ENCODE assay signal across 18 cellular contexts in the genomic region with DNA sequence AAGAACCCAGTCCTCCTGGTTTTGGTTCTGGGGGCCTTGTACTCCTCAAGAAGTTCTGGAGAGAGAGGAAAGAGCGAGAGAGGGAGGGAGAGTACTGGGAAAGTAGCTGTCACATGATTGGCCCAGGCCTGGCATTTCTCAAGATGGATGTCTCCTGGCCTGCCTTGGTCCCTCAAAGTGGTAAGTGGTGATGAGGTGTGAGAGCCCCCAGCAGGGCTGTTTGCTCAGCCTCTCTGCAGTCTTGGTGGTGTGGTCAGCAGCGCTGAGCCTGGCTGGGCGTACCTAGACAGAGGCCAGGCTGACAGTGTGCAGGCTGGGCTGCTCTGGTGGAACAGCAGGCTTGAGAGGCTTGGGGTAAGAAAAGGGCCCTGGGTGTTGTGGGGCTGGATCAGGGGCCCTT. TPM values are rescaled to one million over a fixed set of nuclear protein-coding genes. Genes with fewer than 3 reads are reported as not detected.
"Had no signal": no experiment of that assay in that cellular context is flagged by ENCODE, and none has a peak within 500 bp of the region (broad histone marks: within the 10 kb centered on the region; RNA-seq: fewer than 3 reads in every experiment).

No MANE protein-coding gene starts in this region.

- DNase-seq: activated CD4-positive, alpha-beta memory T cell treated with anti-CD3 and anti-CD28 coated beads for 36 hours; activated CD4-positive, alpha-beta T cell treated with anti-CD3 and anti-CD28 coated beads for 1 hour; activated gamma-delta T cell; activated naive CD8-positive, alpha-beta T cell treated with anti-CD3 and anti-CD28 coated beads for 36 hours; activated T-cell treated with anti-CD3 and anti-CD28 coated beads, Interleukin-2, amount 50 U/mL, for 4 hours; effector CD8-positive, alpha-beta T cell; stimulated activated CD4-positive, alpha-beta T cell treated with anti-CD3 and anti-CD28 coated beads, Interleukin-2, amount 100 ng/mL, for 24 hours; stimulated activated naive CD4-positive, alpha-beta T cell; T-cell; T1000 had no signal

- H3K4me3 Mint-ChIP-seq: activated CD4-positive, alpha-beta memory T cell treated with anti-CD3 and anti-CD28 coated beads for 36 hours; activated naive CD8-positive, alpha-beta T cell treated with anti-CD3 and anti-CD28 coated beads for 36 hours; activated T-cell treated with anti-CD3 and anti-CD28 coated beads, Interleukin-2, amount 50 U/mL, for 4 hours; memory B cell; T-cell had no signal

- H3K27ac Mint-ChIP-seq: activated CD4-positive, alpha-beta memory T cell treated with anti-CD3 and anti-CD28 coated beads for 36 hours; activated naive CD8-positive, alpha-beta T cell treated with anti-CD3 and anti-CD28 coated beads for 36 hours; memory B cell; T-cell had no signal

- H3K36me3 ChIP-seq: breast epithelium, suprapubic skin, vagina had no signal

- H3K9me3 ChIP-seq: breast epithelium, suprapubic skin, vagina had no signal

- H3K27ac ChIP-seq: suprapubic skin had no signal

- H3K4me1 ChIP-seq: breast epithelium had no signal

- H3K36me3 Mint-ChIP-seq: activated CD4-positive, alpha-beta memory T cell treated with anti-CD3 and anti-CD28 coated beads for 36 hours; activated naive CD8-positive, alpha-beta T cell treated with anti-CD3 and anti-CD28 coated beads for 36 hours; memory B cell; T-cell had no signal

- H3K9me3 Mint-ChIP-seq: activated CD4-positive, alpha-beta memory T cell treated with anti-CD3 and anti-CD28 coated beads for 36 hours; activated naive CD8-positive, alpha-beta T cell treated with anti-CD3 and anti-CD28 coated beads for 36 hours; activated T-cell treated with anti-CD3 and anti-CD28 coated beads, Interleukin-2, amount 50 U/mL, for 4 hours; memory B cell; T-cell had no signal

- H3K4me3 ChIP-seq: breast epithelium, suprapubic skin, vagina had no signal

RNA-seq across cellular contexts. Expression of gene DES, which starts 19.0 kb away (rescaled TPM):
- total RNA-seq: activated CD4-positive, alpha-beta memory T cell treated with anti-CD3 and anti-CD28 coated beads for 36 hours; glomerular endothelial cell; osteocyte; SK-MEL-5 had no signal
- polyA plus RNA-seq: neural cell had no signal
